8 cellular contexts compared by ENCODE assay signal in genomic region chr22:36329217-36330078, GRCh38. TPM values are rescaled to one million over a fixed set of nuclear protein-coding genes. Genes with fewer than 3 reads are reported as not detected.
A peak's percentile ranks its signal among the peaks of the same experiment; 100 is the strongest.
DNase-seq lines count a peak whose midpoint lies in the region; ATAC-seq, FAIRE-seq and TF ChIP-seq lines count a peak whose summit lies in the region.

No MANE protein-coding gene starts in this region.

- no peak overlapping the region for H3K4me3 ChIP-seq in bronchial epithelial cell (ENCODE audit: low read depth, low read length)

- peaks cover 69% of the 10 kb centered on the region for H3K4me1 Mint-ChIP-seq in WTC11

- POLR2A ChIA-PET in WTC11 (lab: Charles Lee): interaction anchor here (0.6 to 2.4 kb wide), 10 partner anchors 14 to 106 kb away, joined by 3 to 19 read pairs (median 6); partner anchors contain the start of gene MYH9

- H3K27me3 Mint-ChIP-seq in WTC11 (ENCODE audit: low read depth): no peaks in the 10 kb centered on the region

- FAIRE-seq in bronchial epithelial cell (lab: Jason Lieb, UNC): peak; percentile 75

- peak overlapping the region; percentile 61 for H3K4me3 Mint-ChIP-seq in WTC11

- peaks cover 60% of the 10 kb centered on the region for H3K36me3 Mint-ChIP-seq in WTC11

- no peaks in the 10 kb centered on the region for H3K27me3 ChIP-seq in bronchial epithelial cell (ENCODE audit: control insufficient read depth, insufficient read depth, low read length)

- CTCF ChIA-PET in WTC11 (lab: Charles Lee): interaction anchor here (1.0 to 2.0 kb wide), 3 partner anchors 22 to 141 kb away, joined by 3 to 8 read pairs (median 4); no protein-coding TSS in a partner anchor

- H3K9me3 Mint-ChIP-seq in WTC11: no peaks in the 10 kb centered on the region

- H3K27ac Mint-ChIP-seq in WTC11: peak overlapping the region; percentile 100

- ATAC-seq in WTC11 (peak; percentile 87), HG02763 (IDR thresholded peaks at IDR 0.05; ENCODE audit: unreplicated experiment) (no peak)

- TF ChIP-seq CTCF in WTC11 (IDR thresholded peaks at IDR 0.05) (no peak), bronchial epithelial cell (IDR thresholded peaks at IDR 0.05; ENCODE audit: insufficient read depth, low read length, severe bottlenecking) (no peak)

- DNase-seq in CD1c-positive myeloid dendritic cell (ENCODE audit: extremely low spot score) (peak; percentile 22), LoVo (ENCODE audit: low spot score) (peak; percentile 30), WTC11 (ENCODE audit: low spot score) (peak; percentile 89), bronchial epithelial cell (ENCODE audit: low read depth) (peak; percentile 99), kidney glomerular epithelial cell (lab: John Stamatoyannopoulos, UW) (peak; percentile 96), GM19240 (ENCODE audit: insufficient read length, low spot score) (no peak)
- DNase-seq in stimulated activated CD4-positive, alpha-beta T cell treated with anti-CD3 and anti-CD28 coated beads, Interleukin-2, amount 100 ng/mL, for 48 hours: peak; percentile 68 to 72

- H3K36me3 ChIP-seq in bronchial epithelial cell (ENCODE audit: control insufficient read depth, insufficient read depth, low read length): peaks cover 40% of the 10 kb centered on the region

TF ChIP-seq in WTC11, 78 proteins besides CTCF, POLR2A, EP300 and RAD21 (continues in another document):
- no peak for TF ChIP-seq ZNF396 (CRISPR knock-in tag; IDR thresholded peaks at IDR 0.05; ENCODE audit: borderline replicate concordance)
- peak; percentile 42; the same call in 1 of the 2 replicates for TF ChIP-seq MYBL2 (CRISPR knock-in tag; IDR thresholded peaks at IDR 0.05)
- peak; percentile 40; the same call in 1 of the 2 replicates for TF ChIP-seq MAX (CRISPR knock-in tag; IDR thresholded peaks at IDR 0.05)
- TF ChIP-seq ATF2 (CRISPR knock-in tag; IDR thresholded peaks at IDR 0.05; ENCODE audit: borderline replicate concordance, low read depth): no peak
- no peak for TF ChIP-seq STAT6 (CRISPR knock-in tag; conservative IDR thresholded peaks at IDR 0.05; ENCODE audit: low read depth)
- no peak for TF ChIP-seq ZNF263 (CRISPR knock-in tag; IDR thresholded peaks at IDR 0.05; ENCODE audit: low read depth)
- TF ChIP-seq TP53 (CRISPR knock-in tag; IDR thresholded peaks at IDR 0.05): no peak
- TF ChIP-seq NR3C1 (CRISPR knock-in tag; conservative IDR thresholded peaks at IDR 0.05; ENCODE audit: low read depth): no peak
- TF ChIP-seq PRDM15 (CRISPR knock-in tag; IDR thresholded peaks at IDR 0.05): no peak
- TF ChIP-seq ATF3 (CRISPR knock-in tag; conservative IDR thresholded peaks at IDR 0.05): no peak
- no peak for TF ChIP-seq AFF4 (CRISPR knock-in tag; IDR thresholded peaks at IDR 0.05; ENCODE audit: borderline replicate concordance)
- 0 out of 2 replicates have a peak, but pooled peaks have one; percentile 35 for TF ChIP-seq ETV6 (CRISPR knock-in tag; IDR thresholded peaks at IDR 0.05)
- TF ChIP-seq KAT7 (CRISPR knock-in tag; IDR thresholded peaks at IDR 0.05; ENCODE audit: borderline replicate concordance): no peak
- no peak for TF ChIP-seq NR1H2 (CRISPR knock-in tag; IDR thresholded peaks at IDR 0.05)
- no peak for TF ChIP-seq IRF2 (CRISPR knock-in tag; IDR thresholded peaks at IDR 0.05; ENCODE audit: borderline replicate concordance, low read depth)

RNA-seq across cellular contexts. Expression of gene MYH9, which starts 58.3 kb away (rescaled TPM):
- total RNA-seq in WTC11 (2021) (272 to 288 TPM (median 277 TPM) in 3 replicates), bronchial epithelial cell (378 and 611 TPM in 2 replicates)
